In the genomic region with DNA sequence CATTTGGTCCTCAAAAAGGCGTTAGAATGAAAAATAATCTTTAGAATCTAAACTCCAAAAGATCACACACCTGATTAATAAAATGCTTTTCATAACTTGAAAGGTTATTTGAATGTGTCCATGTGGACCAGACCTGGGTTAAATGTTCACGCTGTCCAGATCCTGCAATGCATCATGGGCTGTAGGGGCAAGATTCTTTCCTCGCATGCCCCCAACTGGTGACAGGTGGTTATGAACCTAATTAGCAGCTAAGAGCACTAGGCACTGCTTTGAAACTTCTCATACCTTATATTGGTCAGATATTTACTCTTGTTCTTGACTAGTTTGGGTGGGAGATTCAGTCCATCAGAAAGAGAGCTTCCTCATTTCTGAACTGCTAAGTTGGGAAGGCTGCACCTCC, we compare ENCODE assay signal across 8 cellular contexts. TPM values are rescaled to one million over a fixed set of nuclear protein-coding genes. Genes with fewer than 3 reads are reported as not detected.
A peak's percentile ranks its signal among the peaks of the same experiment; 100 is the strongest.
DNase-seq lines count a peak whose midpoint lies in the region; FAIRE-seq and TF ChIP-seq lines count a peak whose summit lies in the region.

No MANE protein-coding gene starts in this region.

- no peak for TF ChIP-seq POLR2A in endothelial cell of umbilical vein (IDR thresholded peaks at IDR 0.05; ENCODE audit: low read depth, low read length)
- no peak for TF ChIP-seq POLR2A in suprapubic skin (IDR thresholded peaks at IDR 0.05)

- no peak overlapping the region for H3K4me2 ChIP-seq in endothelial cell of umbilical vein (ENCODE audit: insufficient read depth, low read length)

- CTCF ChIA-PET in endothelial cell of umbilical vein (lab: Charles Lee): interaction anchor here (1.0 kb wide), 2 partner anchors 12 to 14 kb away, joined by 3 to 4 read pairs; no protein-coding TSS in a partner anchor
- CTCF ChIA-PET in CD8-positive, alpha-beta memory T cell (lab: Charles Lee): no interaction called here

- H3K9me1 ChIP-seq in endothelial cell of umbilical vein (replicated peaks; ENCODE audit: control insufficient read depth, extremely low read depth, insufficient read depth, low read length): no peaks in the 10 kb centered on the region

- H3K27me3 Mint-ChIP-seq in HFFc6 (ENCODE audit: insufficient read depth): no peaks in the 10 kb centered on the region; the same call in 1 of the 2 replicates
- H3K27me3 Mint-ChIP-seq in CD8-positive, alpha-beta memory T cell: peaks cover 6 to 33% of the 10 kb centered on the region in 2 donors

- no peaks in the 10 kb centered on the region; the same call in 1 of the 2 replicates for H3K9me3 Mint-ChIP-seq in HFFc6
- no peaks in the 10 kb centered on the region for H3K9me3 Mint-ChIP-seq in CD8-positive, alpha-beta memory T cell

- H3K27ac ChIP-seq in 22Rv1 (no peak overlapping the region), endothelial cell of umbilical vein (ENCODE audit: insufficient read depth, low read depth, low read length) (no peak overlapping the region), suprapubic skin (no peak overlapping the region)
- H3K27ac ChIP-seq in CD8-positive, alpha-beta memory T cell (ENCODE audit: low read depth, low read length): no peak overlapping the region

- H3K4me3 Mint-ChIP-seq in HFFc6: no peak overlapping the region
- H3K4me3 Mint-ChIP-seq in CD8-positive, alpha-beta memory T cell: no peak overlapping the region

- no peaks in the 10 kb centered on the region for H3K79me2 ChIP-seq in endothelial cell of umbilical vein (ENCODE audit: control insufficient read depth, insufficient read depth, low read length)

- no peaks in the 10 kb centered on the region for H3K36me3 Mint-ChIP-seq in HFFc6 (ENCODE audit: low read depth)
- no peaks in the 10 kb centered on the region for H3K36me3 Mint-ChIP-seq in CD8-positive, alpha-beta memory T cell

- H3K36me3 ChIP-seq in endothelial cell of umbilical vein (ENCODE audit: control insufficient read depth in 2 of 2, extremely low read depth in 1 of 2, insufficient read depth in 2 of 2, low read length in 2 of 2): no peaks in the 10 kb centered on the region
- H3K36me3 ChIP-seq in suprapubic skin: no peaks in the 10 kb centered on the region
- H3K36me3 ChIP-seq in CD8-positive, alpha-beta memory T cell (ENCODE audit: insufficient read depth, low read length): no peaks in the 10 kb centered on the region

- no peaks in the 10 kb centered on the region for H3K9me3 ChIP-seq in endothelial cell of umbilical vein (replicated peaks; ENCODE audit: control insufficient read depth, insufficient read depth, low read length)
- no peaks in the 10 kb centered on the region for H3K9me3 ChIP-seq in suprapubic skin
- H3K9me3 ChIP-seq in CD8-positive, alpha-beta memory T cell (ENCODE audit: low read length): no peaks in the 10 kb centered on the region

- intact Hi-C loops in endothelial cell of umbilical vein (cut with micrococcal nuclease): loop anchor here (1.0 kb wide), 2 partner anchors 101 to 314 kb away; no protein-coding TSS in a partner anchor

- TF ChIP-seq CTCF in 22Rv1 (IDR thresholded peaks at IDR 0.05) (peak; percentile 71), GM12873 (IDR thresholded peaks at IDR 0.05; ENCODE audit: insufficient read depth, low read depth, low read length, missing control alignments) (peak; percentile 74), HFFc6 (IDR thresholded peaks at IDR 0.05) (peak; percentile 10; the same call in 1 of the 2 replicates), endothelial cell of umbilical vein (IDR thresholded peaks at IDR 0.05; ENCODE audit: extremely low read depth in 1 of 2, insufficient read depth in 1 of 2, low read depth in 1 of 2, low read length in 2 of 2) (peak; percentile 36 to 48), suprapubic skin (IDR thresholded peaks at IDR 0.05) (no peak)

- no peak overlapping the region for H3K9ac ChIP-seq in endothelial cell of umbilical vein (replicated peaks; ENCODE audit: extremely low read depth, insufficient read depth, low read length)

- peaks cover 2% of the 10 kb centered on the region in 2 experiments for H3K27me3 ChIP-seq in endothelial cell of umbilical vein (ENCODE audit: control insufficient read depth in 2 of 2, insufficient read depth in 2 of 2, low read length in 2 of 2)
- no peaks in the 10 kb centered on the region for H3K27me3 ChIP-seq in suprapubic skin
- no peaks in the 10 kb centered on the region for H3K27me3 ChIP-seq in CD8-positive, alpha-beta memory T cell (ENCODE audit: insufficient read depth, low read length, poor library complexity, severe bottlenecking)

- no peak overlapping the region for H2AFZ ChIP-seq in endothelial cell of umbilical vein (ENCODE audit: low read depth, low read length)

- dilution Hi-C loops in endothelial cell of umbilical vein (cut with MboI; ENCODE audit: extremely low pct_ligation_motif_present, low sequenced_read_pairs): no loop called here

- TF ChIP-seq EP300 in suprapubic skin (IDR thresholded peaks at IDR 0.05): no peak

- no peaks in the 10 kb centered on the region for H4K20me1 ChIP-seq in endothelial cell of umbilical vein (replicated peaks; ENCODE audit: control insufficient read depth, extremely low read depth, insufficient read depth, low read length)

- peak; percentile 15 for FAIRE-seq in endothelial cell of umbilical vein (lab: Jason Lieb, UNC)

- H3K27ac Mint-ChIP-seq in HFFc6: no peak overlapping the region
- H3K27ac Mint-ChIP-seq in CD8-positive, alpha-beta memory T cell: no peak overlapping the region

- H3K4me3 ChIP-seq in endothelial cell of umbilical vein (replicated peaks in 1 of 3; ENCODE audit: insufficient read depth in 1 of 3, low read depth in 1 of 3, low read length in 3 of 3): no peak overlapping the region
- no peak overlapping the region for H3K4me3 ChIP-seq in suprapubic skin
- no peak overlapping the region for H3K4me3 ChIP-seq in CD8-positive, alpha-beta memory T cell (ENCODE audit: low read length)

- no TSS peak for BruUV-seq in endothelial cell of umbilical vein (replicated peaks; lab: Mats Ljungman, UMichigan)

- 62% methylated on average over 3 of the region's 3 CpGs for WGBS in suprapubic skin

- DNase-seq in HFFc6: no peak
- peak; percentile 40 for DNase-seq in NCI-H2029 (lab: John Stamatoyannopoulos, UW)
- peak; percentile 39 for DNase-seq in endothelial cell of umbilical vein (ENCODE audit: low read depth, low spot score)
- no peak for DNase-seq in suprapubic skin (ENCODE audit: low spot score in 2 of 2)
- DNase-seq in GM19240 (ENCODE audit: insufficient read length, low spot score): no peak
- no peak for DNase-seq in CD8-positive, alpha-beta memory T cell

- no peaks in the 10 kb centered on the region for H3K4me1 Mint-ChIP-seq in HFFc6 (ENCODE audit: low read depth)
- no peaks in the 10 kb centered on the region for H3K4me1 Mint-ChIP-seq in CD8-positive, alpha-beta memory T cell

- POLR2A ChIA-PET in endothelial cell of umbilical vein (lab: Charles Lee): interaction anchor here (0.6 kb wide), 1 partner anchor 590 kb away, joined by 3 read pairs; no protein-coding TSS in a partner anchor
- POLR2A ChIA-PET in CD8-positive, alpha-beta memory T cell (lab: Charles Lee): no interaction called here

- H3K4me1 ChIP-seq in endothelial cell of umbilical vein (ENCODE audit: control insufficient read depth, extremely low read depth, insufficient read depth, low read length): no peaks in the 10 kb centered on the region
- H3K4me1 ChIP-seq in suprapubic skin: no peaks in the 10 kb centered on the region
- H3K4me1 ChIP-seq in CD8-positive, alpha-beta memory T cell (ENCODE audit: insufficient read depth, low read length): no peaks in the 10 kb centered on the region

TF ChIP-seq in endothelial cell of umbilical vein, 7 proteins besides CTCF, POLR2A, EP300 and RAD21:
- TF ChIP-seq FOS (IDR thresholded peaks at IDR 0.05; ENCODE audit: borderline replicate concordance, insufficient read depth, low read length) (no peak), GATA2 (IDR thresholded peaks at IDR 0.05; ENCODE audit: insufficient read depth, insufficient read length, low read depth, low read length) (no peak), JUN (IDR thresholded peaks at IDR 0.05; ENCODE audit: borderline replicate concordance, insufficient read depth, insufficient read length, low read depth) (no peak)

RNA-seq across cellular contexts. Expression of a gene that starts 19.3 kb away (rescaled TPM):
- not detected for total RNA-seq in HFFc6 (2021; fragmentation: NEBNext Ultra II Directional; extraction: Animal tissue kit (Norgen Biotek cat#: 25700))
- total RNA-seq in endothelial cell of umbilical vein: 0.27 TPM in 1 of 2 replicates, not detected in the other
- not detected in 2 replicates for polyA plus RNA-seq in endothelial cell of umbilical vein
- 0.06 and 0.10 TPM in 2 replicates for polyA plus RNA-seq in endothelial cell of umbilical vein (2011; cell fraction: cytosol; rRNA removed)
- polyA plus RNA-seq in endothelial cell of umbilical vein (2011; cell fraction: nucleus; rRNA removed): 0.18 and 0.21 TPM in 2 replicates
- 0.07 and 0.08 TPM in 2 replicates for polyA plus RNA-seq in endothelial cell of umbilical vein (2012)
- 0.10 and 0.17 TPM in 2 replicates for polyA minus RNA-seq in endothelial cell of umbilical vein
- polyA minus RNA-seq in endothelial cell of umbilical vein (2011; cell fraction: cytosol; rRNA and poly(A)+ RNA removed): not detected
- 0.19 TPM in 1 of 2 replicates, not detected in the other for polyA minus RNA-seq in endothelial cell of umbilical vein (2011; cell fraction: nucleus; rRNA and poly(A)+ RNA removed)
- total RNA-seq in suprapubic skin: 1 to 10 TPM; 1.7 to 7.8 (median 3.4) TPM
- total RNA-seq in CD8-positive, alpha-beta memory T cell: 1 to 10 TPM; 3.1 TPM
- not detected for polyA plus RNA-seq in CD8-positive, alpha-beta memory T cell

Comparison
In these comparisons a context has a peak if more than half of its experiments do, and no peak if none do; other contexts are left out.
1. CTCF ChIP-seq: peak in 22Rv1 (single experiment), GM12873 (single experiment), HFFc6 (single experiment) and endothelial cell of umbilical vein (2 of 2); none in suprapubic skin (0 of 2).
2. DNase-seq: peak in NCI-H2029 (single experiment) and endothelial cell of umbilical vein (single experiment); none in HFFc6 (single experiment), suprapubic skin (0 of 2), GM19240 (single experiment) and CD8-positive, alpha-beta memory T cell (0 of 5).